8 cellular contexts compared by ENCODE assay signal in genomic region chr5:80408976-80409926, GRCh38. TPM values are rescaled to one million over a fixed set of nuclear protein-coding genes. Genes with fewer than 3 reads are reported as not detected.
A peak's percentile ranks its signal among the peaks of the same experiment; 100 is the strongest.
DNase-seq lines count a peak whose midpoint lies in the region; ATAC-seq and TF ChIP-seq lines count a peak whose summit lies in the region.

No MANE protein-coding gene starts in this region.

- DNase-seq in activated naive CD4-positive, alpha-beta T cell (lab: John Stamatoyannopoulos, UW): no peak
- DNase-seq in amniotic epithelial cell (ENCODE audit: low read depth) (peak; percentile 23), right lobe of liver (no peak), upper lobe of left lung (no peak), GOT3 (lab: John Stamatoyannopoulos, UW) (no peak), Peyer's patch (no peak)
- no peak for DNase-seq in effector memory CD4-positive, alpha-beta T cell

- TF ChIP-seq CTCF in right lobe of liver (IDR thresholded peaks at IDR 0.05) (no peak), upper lobe of left lung (IDR thresholded peaks at IDR 0.05) (no peak), Peyer's patch (IDR thresholded peaks at IDR 0.05) (no peak)

- ATAC-seq in right lobe of liver: no peak
- ATAC-seq in upper lobe of left lung (ENCODE audit: low FRiP score in 2 of 2): no peak

- H3K9me3 ChIP-seq in right lobe of liver (no peaks in the 10 kb centered on the region), upper lobe of left lung (peaks cover 0 to 3% (median 0%) of the 10 kb centered on the region in 4 donors), Peyer's patch (no peaks in the 10 kb centered on the region)
- H3K9me3 ChIP-seq in effector memory CD4-positive, alpha-beta T cell (ENCODE audit: control insufficient read depth, low read length): no peaks in the 10 kb centered on the region

- H3K27me3 Mint-ChIP-seq in activated naive CD4-positive, alpha-beta T cell treated with anti-CD3 and anti-CD28 coated beads, Interleukin-2, amount 50 U/mL, for 24 hours: no peaks in the 10 kb centered on the region

- H3K27me3 ChIP-seq in right lobe of liver (no peaks in the 10 kb centered on the region), upper lobe of left lung (no peaks in the 10 kb centered on the region), Peyer's patch (no peaks in the 10 kb centered on the region)
- H3K27me3 ChIP-seq in effector memory CD4-positive, alpha-beta T cell (replicated peaks; ENCODE audit: control insufficient read depth, insufficient read depth, low read length, poor library complexity, severe bottlenecking): no peaks in the 10 kb centered on the region

- no peaks in the 10 kb centered on the region for H3K9me3 Mint-ChIP-seq in activated naive CD4-positive, alpha-beta T cell treated with anti-CD3 and anti-CD28 coated beads, Interleukin-2, amount 50 U/mL, for 24 hours

- peaks cover 3% of the 10 kb centered on the region for H3K36me3 Mint-ChIP-seq in activated naive CD4-positive, alpha-beta T cell treated with anti-CD3 and anti-CD28 coated beads, Interleukin-2, amount 50 U/mL, for 24 hours

- H3K27ac ChIP-seq in right lobe of liver: peak overlapping the region; percentile 1 to 95 (median 93)
- peak overlapping the region in 2 of 4 donors; percentile 97 to 99 for H3K27ac ChIP-seq in upper lobe of left lung
- H3K27ac ChIP-seq in effector memory CD4-positive, alpha-beta T cell (ENCODE audit: insufficient read depth, low read length, poor library complexity, severe bottlenecking): no peak overlapping the region
- H3K27ac ChIP-seq in Peyer's patch: peak overlapping the region in 1 of 4 donors; percentile 98

- TF ChIP-seq EP300 in upper lobe of left lung (IDR thresholded peaks at IDR 0.05): no peak

- intact Hi-C loops in right lobe of liver (cut with DNase I): no loop called here

- TF ChIP-seq POLR2A in right lobe of liver (IDR thresholded peaks at IDR 0.05) (no peak), upper lobe of left lung (IDR thresholded peaks at IDR 0.05) (no peak), Peyer's patch (IDR thresholded peaks at IDR 0.05) (no peak)

- H3K36me3 ChIP-seq in right lobe of liver (no peaks in the 10 kb centered on the region), upper lobe of left lung (no peaks in the 10 kb centered on the region), Peyer's patch (no peaks in the 10 kb centered on the region)
- H3K36me3 ChIP-seq in effector memory CD4-positive, alpha-beta T cell (ENCODE audit: control insufficient read depth, insufficient read depth, low read length): no peaks in the 10 kb centered on the region

- H3K4me3 ChIP-seq in right lobe of liver (peak overlapping the region; percentile 69 to 87 (median 81)), upper lobe of left lung (peak overlapping the region in 3 of 4 donors; percentile 67 to 92 (median 73)), Peyer's patch (peak overlapping the region in 2 of 4 donors; percentile 83 to 97)
- no peak overlapping the region for H3K4me3 ChIP-seq in effector memory CD4-positive, alpha-beta T cell (ENCODE audit: insufficient read depth, low read depth, low read length, poor library complexity, severe bottlenecking)

- peak overlapping the region; percentile 97 for H3K4me3 Mint-ChIP-seq in activated naive CD4-positive, alpha-beta T cell treated with anti-CD3 and anti-CD28 coated beads, Interleukin-2, amount 50 U/mL, for 24 hours

- peaks cover 23% of the 10 kb centered on the region for H3K4me1 Mint-ChIP-seq in activated naive CD4-positive, alpha-beta T cell treated with anti-CD3 and anti-CD28 coated beads, Interleukin-2, amount 50 U/mL, for 24 hours

- H3K4me1 ChIP-seq in right lobe of liver (peaks cover 0 to 19% (median 2%) of the 10 kb centered on the region in 4 donors), upper lobe of left lung (peaks cover 9 to 25% (median 24%) of the 10 kb centered on the region in 4 donors), Peyer's patch (peaks cover 0 to 21% (median 3%) of the 10 kb centered on the region in 4 donors)
- H3K4me1 ChIP-seq in effector memory CD4-positive, alpha-beta T cell (ENCODE audit: control insufficient read depth, insufficient read depth, low read length, poor library complexity, severe bottlenecking): no peaks in the 10 kb centered on the region

- H3K27ac Mint-ChIP-seq in activated naive CD4-positive, alpha-beta T cell treated with anti-CD3 and anti-CD28 coated beads, Interleukin-2, amount 50 U/mL, for 24 hours: no peak overlapping the region

- 41% methylated on average over 10 of the region's 10 CpGs for WGBS in right lobe of liver (ENCODE audit: insufficient coverage, low coverage, low lambda C conversion rate, missing lambda C conversion rate)
- 59 to 65% methylated on average over 10 of the region's 10 CpGs for WGBS in upper lobe of left lung, 2 donors

RNA-seq across cellular contexts. Expression of gene ZFYVE16, which starts 1.4 kb away (rescaled TPM):
- total RNA-seq in right lobe of liver (10 to 100 TPM in 5 of 6 experiments, 1 to 10 TPM in 1; 9.3 to 23.1 (median 14.0) TPM), upper lobe of left lung (10 to 100 TPM; 27.7 to 52.4 (median 40.2) TPM), Peyer's patch (10 to 100 TPM; 18.2 to 32.2 (median 28.8) TPM)
